In the genomic region with DNA sequence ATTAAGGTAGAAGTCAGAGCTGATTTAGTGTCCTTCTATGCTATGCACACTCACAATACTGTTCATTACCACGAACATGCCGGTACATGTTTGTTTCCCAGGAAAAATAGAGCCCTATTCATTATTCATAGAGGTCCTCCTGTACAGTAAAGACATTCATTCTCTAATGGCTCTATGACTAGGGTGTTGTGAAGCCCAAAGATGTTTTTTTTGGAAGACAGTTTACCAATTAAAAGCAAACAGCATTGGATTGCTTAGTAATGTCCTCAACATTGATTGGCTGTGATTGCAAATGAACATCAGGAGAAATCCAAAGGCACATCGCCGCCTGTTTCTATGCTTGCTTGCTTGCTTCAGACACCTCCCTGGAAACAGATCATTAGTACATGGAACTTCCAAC, we compare ENCODE assay signal across 16 cellular contexts. TPM values are rescaled to one million over a fixed set of nuclear protein-coding genes. Genes with fewer than 3 reads are reported as not detected.
DNase-seq lines count a peak whose midpoint lies in the region; ATAC-seq and TF ChIP-seq lines count a peak whose summit lies in the region.
"Had no signal": no experiment of that assay in that cellular context is flagged by ENCODE, and none has a peak within 500 bp of the region (broad histone marks: within the 10 kb centered on the region; RNA-seq: fewer than 3 reads in every experiment).

No MANE protein-coding gene starts in this region.

- no peaks in the 10 kb centered on the region for H3K9me3 Mint-ChIP-seq in activated T-cell treated with anti-CD3 and anti-CD28 coated beads, Interleukin-2, amount 50 U/mL, for 4 hours
- H3K9me3 Mint-ChIP-seq: HFFc6 had no signal

- CTCF ChIA-PET in HEK293T (lab: Yijun Ruan, JAX) (interaction anchor here (0.6 kb wide), 2 partner anchors 11 to 188 kb away, joined by 3 read pairs; no protein-coding TSS in a partner anchor), GM10248 (lab: Yijun Ruan, JAX) (interaction anchor here (1.0 kb wide), 1 partner anchor 388 kb away, joined by 3 read pairs; no protein-coding TSS in a partner anchor)

- DNase-seq in DMS 273 (lab: John Stamatoyannopoulos, UW; ENCODE audit: unreplicated experiment) (peak; percentile 80), HEK293T (ENCODE audit: extremely low spot score) (no peak), SK-MEL-5 (ENCODE audit: low read depth, low spot score) (peak; percentile 93), foreskin melanocyte (peak; percentile 9), GM10248 (ENCODE audit: extremely low spot score) (no peak)
- DNase-seq in activated naive CD4-positive, alpha-beta T cell (lab: John Stamatoyannopoulos, UW) = no peak
- no peak for DNase-seq in activated T-cell treated with anti-CD3 and anti-CD28 coated beads, Interleukin-2, amount 50 U/mL, for 4 hours
- DNase-seq in activated naive CD4-positive, alpha-beta T cell treated with anti-CD3 and anti-CD28 coated beads, Interleukin-2, amount 50 U/mL, for 16 hours = no peak
- DNase-seq: activated CD4-positive, alpha-beta T cell treated with anti-CD3 and anti-CD28 coated beads for 1 hour; activated T-cell treated with anti-CD3 and anti-CD28 coated beads for 4 hours; HFFc6; hypothalamus; left ventricle myocardium superior; NCI-H226 had no signal

- POLR2A ChIA-PET in HEK293T (lab: Yijun Ruan, JAX) = interaction anchor here (1.0 kb wide), 1 partner anchor 9 kb away, joined by 3 read pairs; no protein-coding TSS in a partner anchor
- POLR2A ChIA-PET in GM10248 (lab: Yijun Ruan, JAX) = no interaction called here

- no peak for ATAC-seq in activated T-cell treated with anti-CD3 and anti-CD28 coated beads, Interleukin-2, amount 50 U/mL, for 4 hours
- ATAC-seq: left ventricle myocardium superior; natural killer cell treated with Interleukin-12 subunit alpha and Interleukin-12 subunit beta and Interleukin-15 and Interleukin-18, amount 100 ng/mL, for 72 hours had no signal

- no peaks in the 10 kb centered on the region for H3K27me3 Mint-ChIP-seq in activated T-cell treated with anti-CD3 and anti-CD28 coated beads, Interleukin-2, amount 50 U/mL, for 4 hours (ENCODE audit: low read depth)
- H3K27me3 Mint-ChIP-seq: natural killer cell treated with Interleukin-12 subunit alpha and Interleukin-12 subunit beta and Interleukin-15 and Interleukin-18, amount 100 ng/mL, for 72 hours had no signal

- no peak for TF ChIP-seq CTCF in GM10248 (IDR thresholded peaks at IDR 0.05; ENCODE audit: control extremely low read depth, extremely low read depth, low read depth, missing control alignments)

- in situ Hi-C loops in SK-MEL-5 (cut with HindIII; ENCODE audit: low pct_unique_long_range_greater_than_20kb, low sequenced_read_pairs) = no loop called here

- no peak overlapping the region for H3K4me3 Mint-ChIP-seq in activated T-cell treated with anti-CD3 and anti-CD28 coated beads, Interleukin-2, amount 50 U/mL, for 4 hours
- H3K4me3 Mint-ChIP-seq: HFFc6; natural killer cell treated with Interleukin-12 subunit alpha and Interleukin-12 subunit beta and Interleukin-15 and Interleukin-18, amount 100 ng/mL, for 72 hours had no signal

- no peaks in the 10 kb centered on the region for H3K4me1 Mint-ChIP-seq in activated T-cell treated with anti-CD3 and anti-CD28 coated beads, Interleukin-2, amount 50 U/mL, for 4 hours (ENCODE audit: low read depth)

- no peaks in the 10 kb centered on the region for H3K36me3 Mint-ChIP-seq in activated T-cell treated with anti-CD3 and anti-CD28 coated beads, Interleukin-2, amount 50 U/mL, for 4 hours (ENCODE audit: insufficient read depth)
- H3K36me3 Mint-ChIP-seq: natural killer cell treated with Interleukin-12 subunit alpha and Interleukin-12 subunit beta and Interleukin-15 and Interleukin-18, amount 100 ng/mL, for 72 hours had no signal

TF ChIP-seq in HEK293T, 16 proteins besides CTCF, POLR2A, EP300 and RAD21:
- TF ChIP-seq CTBP1 (IDR thresholded peaks at IDR 0.05; ENCODE audit: borderline replicate concordance) (no peak), L3MBTL2 (conservative IDR thresholded peaks at IDR 0.05) (no peak; the same call in 1 of the 2 replicates), HDGF (IDR thresholded peaks at IDR 0.05; ENCODE audit: borderline replicate concordance) (0 out of 2 replicates have a peak, but pooled peaks have one; percentile 20), SP1 (IDR thresholded peaks at IDR 0.05) (no peak), FOXK2 (IDR thresholded peaks at IDR 0.05) (no peak), ARNT (IDR thresholded peaks at IDR 0.05) (no peak)

RNA-seq across cellular contexts. Expression of gene GPC6, which starts 8.9 kb away (rescaled TPM):
- total RNA-seq in SK-MEL-5 (2014; rRNA removed; shearing (Covaris generic)) = 6.1 and 6.6 TPM in 2 replicates
- polyA plus RNA-seq in SK-MEL-5 (2015; cell fraction: cytosol; rRNA removed) = 4.7 and 8.7 TPM in 2 replicates
- 1.8 and 4.3 TPM in 2 replicates for polyA plus RNA-seq in SK-MEL-5 (2015; cell fraction: nucleus; rRNA removed)
- under 1 TPM in 2 of 3 donors, not detected in 1; 0.03 to 0.08 TPM for total RNA-seq in activated T-cell treated with anti-CD3 and anti-CD28 coated beads, Interleukin-2, amount 50 U/mL, for 4 hours
- total RNA-seq: natural killer cell treated with Interleukin-12 subunit alpha and Interleukin-12 subunit beta and Interleukin-15 and Interleukin-18, amount 100 ng/mL, for 72 hours; T-helper 1 cell treated with Interleukin-12 subunit alpha and Interleukin-12 subunit beta and Interleukin-4 antibody, amounts not matched to agents 30 ng/mL and 1 ng/mL, for 36 hours had no signal

Comparison
In these comparisons a context has a peak if more than half of its experiments do, and no peak if none do; other contexts are left out.
1. DNase-seq: peak in DMS 273 (single experiment), SK-MEL-5 (single experiment) and foreskin melanocyte (single experiment); none in HEK293T (single experiment), activated naive CD4-positive, alpha-beta T cell (0 of 4), GM10248 (single experiment), activated T-cell treated with anti-CD3 and anti-CD28 coated beads, Interleukin-2, amount 50 U/mL, for 4 hours (single experiment) and activated naive CD4-positive, alpha-beta T cell treated with anti-CD3 and anti-CD28 coated beads, Interleukin-2, amount 50 U/mL, for 16 hours (single experiment).